8 cellular contexts compared by ENCODE assay signal in genomic region chr15:92907880-92908279, GRCh38. TPM values are rescaled to one million over a fixed set of nuclear protein-coding genes. Genes with fewer than 3 reads are reported as not detected.
A peak's percentile ranks its signal among the peaks of the same experiment; 100 is the strongest.
DNase-seq lines count a peak whose midpoint lies in the region; ATAC-seq, FAIRE-seq and TF ChIP-seq lines count a peak whose summit lies in the region.

No MANE protein-coding gene starts in this region.

- peak; percentile 89 for FAIRE-seq in RCC 7860 (lab: Jason Lieb, UNC)

- peak; percentile 75 for DNase-seq in NCI-H82 (lab: John Stamatoyannopoulos, UW)
- no peak for DNase-seq in NCI-H82 treated with DMSO at 0.1 percent for 48 hours (lab: John Stamatoyannopoulos, UW; ENCODE audit: unreplicated experiment)
- peak; percentile 92 for DNase-seq in RCC 7860 (ENCODE audit: low spot score)
- peak; percentile 44 for DNase-seq in mucosa of gallbladder (ENCODE audit: low spot score)
- peak in 1 of 2 donors; percentile 82 for DNase-seq in vagina (ENCODE audit: extremely low spot score in 2 of 2)

- H3K27me3 ChIP-seq in vagina, result no peaks in the 10 kb centered on the region

- peak overlapping the region in 1 of 2 donors; percentile 5 for H3K4me3 ChIP-seq in vagina

- no peaks in the 10 kb centered on the region for H3K9me3 ChIP-seq in vagina

- ATAC-seq in HG03571 (IDR thresholded peaks at IDR 0.05; ENCODE audit: unreplicated experiment) (no peak), GM19035 (IDR thresholded peaks at IDR 0.05; ENCODE audit: unreplicated experiment) (no peak)

- H3K27ac ChIP-seq in cingulate gyrus (ENCODE audit: low read depth, low read length) (peak overlapping the region; percentile 92), vagina (peak overlapping the region; percentile 97)

- no peak for TF ChIP-seq POLR2A in vagina (IDR thresholded peaks at IDR 0.05)

- no peak for TF ChIP-seq CTCF in vagina (IDR thresholded peaks at IDR 0.05)

- H3K36me3 ChIP-seq in vagina, result no peaks in the 10 kb centered on the region

- intact Hi-C loops in vagina (cut with DNase I), result no loop called here

- peaks cover 88% of the 10 kb centered on the region for H3K4me1 ChIP-seq in vagina

RNA-seq across cellular contexts. Expression of gene CHD2, which starts 7.8 kb away (rescaled TPM):
- total RNA-seq in mucosa of gallbladder (124 TPM), vagina (100 TPM)
